Comparison of ENCODE assay signal across 8 cellular contexts in genomic region chr5:55868846-55869245, GRCh38.
DNase-seq lines count a peak whose midpoint lies in the region; ATAC-seq and TF ChIP-seq lines count a peak whose summit lies in the region.

No MANE protein-coding gene starts in this region.

- peak; percentile 35 for DNase-seq in NOMO-1 treated with DMSO at 0.1 percent for 48 hours (lab: John Stamatoyannopoulos, UW; ENCODE audit: unreplicated experiment)
- DNase-seq in NOMO-1 treated with dmso at 0.1 percent for 144 hours (lab: John Stamatoyannopoulos, UW; ENCODE audit: unreplicated experiment) = no peak
- DNase-seq in SW480 (ENCODE audit: low spot score) = peak; percentile 56
- peak; percentile 99 for DNase-seq in fibroblast of mammary gland (ENCODE audit: low read depth)
- peak; percentile 25 to 33 for DNase-seq in stimulated activated CD4-positive, alpha-beta T cell treated with anti-CD3 and anti-CD28 coated beads, Interleukin-4, amount 100 ng/mL, for 4 hours
- no peak for DNase-seq in inferior parietal cortex (ENCODE audit: extremely low spot score)
- DNase-seq in NCI-H2171 treated with DMSO at 0.1 percent for 48 hours (lab: John Stamatoyannopoulos, UW) = no peak

- no peak overlapping the region for H3K4me3 ChIP-seq in fibroblast of mammary gland (ENCODE audit: control insufficient read depth, low read depth, low read length)

- no peak for TF ChIP-seq CTCF in fibroblast of mammary gland (conservative IDR thresholded peaks at IDR 0.05; ENCODE audit: control insufficient read depth, insufficient read depth, low read depth, low read length)

- no peak for ATAC-seq in HG02623 (IDR thresholded peaks at IDR 0.05; ENCODE audit: unreplicated experiment)

Comparison
In these comparisons a context has a peak if more than half of its experiments do, and no peak if none do; other contexts are left out.
1. DNase-seq: peak in NOMO-1 treated with DMSO at 0.1 percent for 48 hours (single experiment), SW480 (single experiment), fibroblast of mammary gland (single experiment) and stimulated activated CD4-positive, alpha-beta T cell treated with anti-CD3 and anti-CD28 coated beads, Interleukin-4, amount 100 ng/mL, for 4 hours (2 of 2); none in NOMO-1 treated with dmso at 0.1 percent for 144 hours (single experiment), inferior parietal cortex (single experiment) and NCI-H2171 treated with DMSO at 0.1 percent for 48 hours (single experiment).